ENCODE assay signal across 14 cellular contexts in the genomic region with DNA sequence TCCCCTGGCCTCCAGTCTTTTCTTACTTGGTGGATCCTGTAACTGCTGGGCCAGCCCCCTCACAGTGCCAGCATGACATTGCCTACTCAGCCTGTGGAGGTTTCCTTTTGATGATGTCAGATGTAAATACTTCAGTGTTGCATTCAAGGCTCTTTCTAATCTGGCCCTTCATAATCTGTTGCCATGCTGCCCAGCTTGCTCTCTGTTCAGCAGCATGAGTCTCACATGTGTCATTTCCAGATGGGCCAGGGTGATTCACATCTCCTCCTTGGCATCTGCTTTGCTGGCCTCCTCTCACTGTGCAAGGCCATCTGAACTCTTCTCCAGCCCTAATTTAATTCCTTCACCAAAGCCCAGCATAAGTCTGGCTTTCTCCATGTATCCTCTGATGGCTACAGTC. TPM values are rescaled to one million over a fixed set of nuclear protein-coding genes. Genes with fewer than 3 reads are reported as not detected.
DNase-seq lines count a peak whose midpoint lies in the region; ATAC-seq and TF ChIP-seq lines count a peak whose summit lies in the region.
"Had no signal": no experiment of that assay in that cellular context is flagged by ENCODE, and none has a peak within 500 bp of the region (broad histone marks: within the 10 kb centered on the region; RNA-seq: fewer than 3 reads in every experiment).

No MANE protein-coding gene starts in this region.

- H3K4me3 Mint-ChIP-seq in glutamatergic neuron (ENCODE audit: unreplicated experiment): no peak overlapping the region
- H3K4me3 Mint-ChIP-seq in type B pancreatic cell: no peak overlapping the region

- DNase-seq in AG10803 (ENCODE audit: low read depth) (peak; percentile 83), HPDE6-E6E7 (ENCODE audit: extremely low spot score) (peak; percentile 20), amniotic epithelial cell (ENCODE audit: low read depth) (peak; percentile 45), glutamatergic neuron (no peak), GF-D8 (lab: John Stamatoyannopoulos, UW) (no peak), type B pancreatic cell (ENCODE audit: extremely low spot score, unreplicated experiment) (no peak)
- DNase-seq: activated CD8-positive, alpha-beta memory T cell treated with anti-CD3 and anti-CD28 coated beads, Interleukin-2, amount 50 U/mL, for 4 hours; effector CD4-positive, alpha-beta T cell; NCI-H446; stimulated activated CD4-positive, alpha-beta T cell treated with anti-CD3 and anti-CD28 coated beads, Interleukin-1b, Interleukin-23, amount 100 ng/mL, for 48 hours had no signal

- no peaks in the 10 kb centered on the region for H3K27me3 Mint-ChIP-seq in glutamatergic neuron (ENCODE audit: unreplicated experiment)
- no peaks in the 10 kb centered on the region for H3K27me3 Mint-ChIP-seq in type B pancreatic cell
- H3K27me3 Mint-ChIP-seq: progenitor cell of endocrine pancreas had no signal

- ATAC-seq in GM21786 (IDR thresholded peaks at IDR 0.05; ENCODE audit: unreplicated experiment): no peak
- no peak for ATAC-seq in HG02840 (IDR thresholded peaks at IDR 0.05; ENCODE audit: low FRiP score, unreplicated experiment)

- H3K27ac Mint-ChIP-seq in glutamatergic neuron (ENCODE audit: unreplicated experiment) (peak overlapping the region; percentile 6), type B pancreatic cell (no peak overlapping the region)
- H3K27ac Mint-ChIP-seq: progenitor cell of endocrine pancreas had no signal

- H3K36me3 Mint-ChIP-seq in glutamatergic neuron (ENCODE audit: unreplicated experiment) (peaks cover 7% of the 10 kb centered on the region), type B pancreatic cell (no peaks in the 10 kb centered on the region)

- no peak overlapping the region for H3K4me3 ChIP-seq in AG10803 (ENCODE audit: low read length)

- H3K4me1 Mint-ChIP-seq in glutamatergic neuron (ENCODE audit: low read depth, unreplicated experiment) (peaks cover 10% of the 10 kb centered on the region), type B pancreatic cell (ENCODE audit: unreplicated experiment) (no peaks in the 10 kb centered on the region)

- H3K9me3 Mint-ChIP-seq in glutamatergic neuron (ENCODE audit: unreplicated experiment) (no peaks in the 10 kb centered on the region), type B pancreatic cell (no peaks in the 10 kb centered on the region)

- TF ChIP-seq CTCF in AG10803 (conservative IDR thresholded peaks at IDR 0.05; ENCODE audit: low read length) (no peak), glutamatergic neuron (IDR thresholded peaks at IDR 0.05; ENCODE audit: partially characterized antibody, unreplicated experiment) (no peak), type B pancreatic cell (conservative IDR thresholded peaks at IDR 0.05) (no peak)

RNA-seq across cellular contexts. Expression of a gene that starts 57.2 kb away (rescaled TPM):
- 11.5 TPM for total RNA-seq in glutamatergic neuron (ENCODE audit: unreplicated experiment)
- total RNA-seq in type B pancreatic cell (ENCODE audit: low replicate concordance): 23.0 and 26.8 TPM in 2 replicates
- total RNA-seq: G401 had no signal

Comparison
In these comparisons a context has a peak if more than half of its experiments do, and no peak if none do; other contexts are left out.
1. DNase-seq: peak in AG10803 (single experiment), HPDE6-E6E7 (single experiment) and amniotic epithelial cell (single experiment); none in glutamatergic neuron (single experiment), GF-D8 (single experiment) and type B pancreatic cell (single experiment).